In the genomic region with DNA sequence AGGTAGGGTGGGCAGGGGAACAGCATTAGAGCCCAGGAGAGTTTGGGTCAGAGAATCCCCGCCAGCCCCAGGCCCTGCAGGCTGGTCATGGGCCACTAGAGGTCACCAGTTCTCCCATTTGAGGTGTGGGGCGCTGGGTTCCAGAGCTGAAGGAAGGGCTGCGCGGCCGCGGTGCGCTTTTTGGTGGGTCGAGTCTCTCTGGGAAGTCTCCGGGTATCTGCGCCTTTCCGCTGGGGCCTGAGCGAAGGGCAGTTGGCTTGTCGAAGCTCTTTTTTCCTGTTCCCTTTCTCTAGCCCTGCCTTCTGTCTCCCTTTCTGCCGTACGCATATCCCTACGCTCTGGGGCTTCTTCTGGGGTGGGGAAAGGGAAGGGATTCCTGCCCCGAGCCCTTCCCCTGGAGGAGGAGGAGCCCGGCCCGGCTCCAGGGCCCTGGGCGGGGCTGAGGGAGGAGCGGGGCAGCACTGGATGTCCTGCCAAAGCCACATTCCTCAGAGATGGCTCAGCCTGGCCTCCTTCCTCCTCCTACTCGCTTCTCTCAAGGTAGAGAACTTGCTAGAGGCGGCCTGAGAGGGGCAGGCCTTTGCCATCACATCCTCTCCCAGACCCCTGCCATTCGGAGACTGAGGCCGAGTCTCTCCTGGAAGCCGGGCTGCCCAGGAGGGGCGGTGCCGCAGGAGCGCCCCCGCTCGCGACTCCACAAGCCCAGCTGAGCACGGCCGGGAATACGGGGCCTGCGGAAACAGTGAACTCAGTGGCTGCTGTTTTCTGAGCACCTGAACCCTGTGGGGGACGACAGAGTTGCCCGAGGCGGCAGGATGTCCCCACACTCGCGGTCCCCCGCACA, we compare ENCODE assay signal across 9 cellular contexts. TPM values are rescaled to one million over a fixed set of nuclear protein-coding genes. Genes with fewer than 3 reads are reported as not detected.
DNase-seq lines count a peak whose midpoint lies in the region; TF ChIP-seq lines count a peak whose summit lies in the region.
"Had no signal": no experiment of that assay in that cellular context is flagged by ENCODE, and none has a peak within 500 bp of the region (broad histone marks: within the 10 kb centered on the region; RNA-seq: fewer than 3 reads in every experiment).

No MANE protein-coding gene starts in this region.

- peaks cover 5% of the 10 kb centered on the region for H4K20me1 ChIP-seq in neural progenitor cell (ENCODE audit: low read depth)

- H3K27ac ChIP-seq in neural progenitor cell (peak overlapping the region; percentile 98), stomach (peak overlapping the region; percentile 92 to 100 (median 100))

- H3K27me3 Mint-ChIP-seq in neural progenitor cell (ENCODE audit: insufficient read depth, low read depth): peaks cover under 1% of the 10 kb centered on the region

- no peaks in the 10 kb centered on the region for H3K27me3 ChIP-seq in neural progenitor cell
- H3K27me3 ChIP-seq in stomach: no peaks in the 10 kb centered on the region

- H2AFZ ChIP-seq in neural progenitor cell (replicated peaks): no peak overlapping the region

- no peaks in the 10 kb centered on the region for H3K9me3 ChIP-seq in neural progenitor cell (ENCODE audit: low read depth)
- H3K9me3 ChIP-seq in stomach: no peaks in the 10 kb centered on the region

- intact Hi-C loops in stomach (cut with DNase I; ENCODE audit: low total_unique reads): no loop called here

- peaks cover 47% of the 10 kb centered on the region for H3K4me1 Mint-ChIP-seq in neural progenitor cell

- H3K9ac ChIP-seq in neural progenitor cell: peak overlapping the region; percentile 78

- peaks cover 41% of the 10 kb centered on the region for H3K79me2 ChIP-seq in neural progenitor cell (ENCODE audit: low read depth)

- WGBS in stomach, 5 donors: 0 to 1% (median 1%) methylated on average over 33 to 42 of the region's 42 CpGs

- peak overlapping the region; percentile 99 for H3K27ac Mint-ChIP-seq in neural progenitor cell

- H3K4me1 ChIP-seq in neural progenitor cell (peaks cover 27% of the 10 kb centered on the region), stomach (peaks cover 64 to 93% (median 78%) of the 10 kb centered on the region in 4 donors)

- peak overlapping the region; percentile 87 for H3K4me3 Mint-ChIP-seq in neural progenitor cell

- TF ChIP-seq EP300 in stomach (IDR thresholded peaks at IDR 0.05): peak; percentile 82

- no peaks in the 10 kb centered on the region for H3K9me3 Mint-ChIP-seq in neural progenitor cell

- peak; percentile 99 for DNase-seq in AG10803 (ENCODE audit: low read depth)
- peak; percentile 91 to 94 for DNase-seq in Kasumi-1 (lab: John Stamatoyannopoulos, UW)
- peak; percentile 58 to 78 (median 68) for DNase-seq in activated naive CD4-positive, alpha-beta T cell (lab: John Stamatoyannopoulos, UW)
- DNase-seq in foreskin fibroblast: peak; percentile 99
- DNase-seq in neural progenitor cell (ENCODE audit: low spot score): peak; percentile 96
- peak; percentile 96 for DNase-seq in stomach

- H3K4me3 ChIP-seq in AG10803 (ENCODE audit: low read length) (peak overlapping the region; percentile 74), foreskin fibroblast (ENCODE audit: low read depth in 1 of 2, low read length in 2 of 2) (peak overlapping the region; percentile 52 to 68), neural progenitor cell (peak overlapping the region; percentile 64), stomach (peak overlapping the region; percentile 34 to 60 (median 47))

- H3K36me3 ChIP-seq in neural progenitor cell (no peaks in the 10 kb centered on the region), stomach (peaks cover 0 to 28% (median 22%) of the 10 kb centered on the region in 4 donors)

- TF ChIP-seq POLR2A in GM19099 (IDR thresholded peaks at IDR 0.05; ENCODE audit: extremely low read depth, insufficient read length, low read depth) (peak; percentile 67), Raji (IDR thresholded peaks at IDR 0.05; ENCODE audit: insufficient read depth, low read depth, low read length) (peak; percentile 31), stomach (IDR thresholded peaks at IDR 0.05) (peak in 2 of 4 donors; percentile 80 to 85)

- H3F3A ChIP-seq in neural progenitor cell (ENCODE audit: low read depth): peaks cover 38% of the 10 kb centered on the region

- no peaks in the 10 kb centered on the region for H3K36me3 Mint-ChIP-seq in neural progenitor cell

- TF ChIP-seq CTCF in AG10803 (conservative IDR thresholded peaks at IDR 0.05; ENCODE audit: low read length) (peak; percentile 88), foreskin fibroblast (IDR thresholded peaks at IDR 0.05; ENCODE audit: low read depth, low read length) (peak; percentile 91), neural progenitor cell (IDR thresholded peaks at IDR 0.05) (peak; percentile 88), stomach (IDR thresholded peaks at IDR 0.05) (peak in 5 of 7 experiments; percentile 70 to 91 (median 88))

- peak overlapping the region; percentile 89 for H3K4me2 ChIP-seq in neural progenitor cell

RNA-seq across cellular contexts. Expression of gene ADAMTSL4, which starts 12.0 kb away (rescaled TPM):
- total RNA-seq in neural progenitor cell (ENCODE audit: low replicate concordance): not detected in 2 replicates
- total RNA-seq in stomach: 10 to 100 TPM in 3 of 5 donors, 1 to 10 TPM in 2; 4.9 to 32.3 (median 11.7) TPM
- polyA plus RNA-seq in stomach: 10 to 100 TPM in 1 of 3 donors, 1 to 10 TPM in 2; 7.5 to 54.2 (median 8.7) TPM

RNA-seq across cellular contexts. Expression of gene MCL1, which starts 18.2 kb away (rescaled TPM):
- 202 and 232 TPM in 2 replicates for total RNA-seq in neural progenitor cell (ENCODE audit: low replicate concordance)
- 100 to 1,000 TPM in 4 of 5 donors, 10 to 100 TPM in 1; 87.5 to 330 (median 142) TPM for total RNA-seq in stomach
- polyA plus RNA-seq in stomach: 100 to 1,000 TPM in 2 of 3 donors, 10 to 100 TPM in 1; 77.7 to 127 (median 115) TPM

RNA-seq across cellular contexts. Expression of gene FALEC, which starts 45.7 kb away (rescaled TPM):
- 0.96 TPM in 1 of 2 replicates, not detected in the other for total RNA-seq in neural progenitor cell (ENCODE audit: low replicate concordance)
- not detected for total RNA-seq in stomach
- polyA plus RNA-seq in stomach: under 1 TPM in 1 of 3 donors, not detected in 2; 0.93 TPM
- total RNA-seq: T-helper 1 cell treated with Interleukin-12 subunit alpha and Interleukin-12 subunit beta and Interleukin-4 antibody, amounts not matched to agents 30 ng/mL and 1 ng/mL, for 36 hours had no signal

RNA-seq across cellular contexts. Expression of gene ECM1, which starts 53.3 kb away (rescaled TPM):
- total RNA-seq in neural progenitor cell (ENCODE audit: low replicate concordance) (0.30 and 0.65 TPM in 2 replicates), stomach (10 to 100 TPM in 2 of 5 donors, 1 to 10 TPM in 3; 1.7 to 29.3 (median 6.5) TPM)
- polyA plus RNA-seq in stomach: 100 to 1,000 TPM in 1 of 3 donors, 1 to 10 TPM in 2; 3.1 to 345 (median 6.8) TPM

Comparison
In these comparisons a context has a peak if more than half of its experiments do, and no peak if none do; other contexts are left out.
1. Peak in every context shown above with its lines: DNase-seq, H3K4me3 ChIP-seq and H3K27ac ChIP-seq.